ENCODE assay signal across 33 cellular contexts in the genomic region with DNA sequence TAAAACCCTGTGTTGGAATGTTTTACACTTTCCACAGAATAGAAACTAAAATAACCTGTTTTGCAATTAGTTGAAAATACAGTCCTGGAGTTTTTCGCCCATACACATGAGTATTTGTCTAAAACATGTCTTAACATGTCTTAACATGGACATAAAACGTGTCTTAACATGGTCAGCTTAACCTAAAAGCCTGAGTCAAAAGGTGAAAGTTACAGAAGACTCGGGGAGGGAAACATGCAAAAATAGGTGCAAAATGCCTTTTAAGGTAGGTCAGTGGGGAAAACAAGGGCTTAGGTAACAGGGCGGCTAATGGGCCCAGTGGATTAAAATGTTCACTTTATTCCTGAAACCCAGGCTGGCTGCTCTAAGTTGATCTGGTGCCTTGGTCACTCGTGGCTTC. TPM values are rescaled to one million over a fixed set of nuclear protein-coding genes. Genes with fewer than 3 reads are reported as not detected.
A peak's percentile ranks its signal among the peaks of the same experiment; 100 is the strongest.
DNase-seq lines count a peak whose midpoint lies in the region; ATAC-seq, FAIRE-seq and TF ChIP-seq lines count a peak whose summit lies in the region.
"Had no signal": no experiment of that assay in that cellular context is flagged by ENCODE, and none has a peak within 500 bp of the region (broad histone marks: within the 10 kb centered on the region; RNA-seq: fewer than 3 reads in every experiment).

No MANE protein-coding gene starts in this region.

- FAIRE-seq in bronchial epithelial cell (lab: Jason Lieb, UNC): no peak
- FAIRE-seq: GM12892, H54, K562, urothelium cell line had no signal

- no peak for TF ChIP-seq CTCF in bronchial epithelial cell (IDR thresholded peaks at IDR 0.05; ENCODE audit: insufficient read depth, low read length, severe bottlenecking)
- TF ChIP-seq CTCF in left lung (IDR thresholded peaks at IDR 0.05): no peak

- H3K36me3 Mint-ChIP-seq in activated CD4-positive, alpha-beta T cell treated with anti-CD3 and anti-CD28 coated beads for 36 hours (ENCODE audit: low read depth): peaks cover 5% of the 10 kb centered on the region
- peaks cover 5 to 40% (median 17%) of the 10 kb centered on the region in 3 donors for H3K36me3 Mint-ChIP-seq in naive thymus-derived CD8-positive, alpha-beta T cell
- no peaks in the 10 kb centered on the region for H3K36me3 Mint-ChIP-seq in effector memory CD8-positive, alpha-beta T cell (ENCODE audit: insufficient read depth)
- H3K36me3 Mint-ChIP-seq: stimulated activated memory B cell treated with anti-CD40 and anti-IgM and Interleukin-4, amounts not matched to agents 10 μg/mL and 1 μg/mL and 100 μg/mL, for 72 hours had no signal

- H3K27me3 ChIP-seq in bronchial epithelial cell (ENCODE audit: control insufficient read depth, insufficient read depth, low read length) (no peaks in the 10 kb centered on the region), left lung (peaks cover 5 to 36% of the 10 kb centered on the region in 2 donors)

- H3K27ac ChIP-seq in left lung: no peak overlapping the region
- H3K27ac ChIP-seq: 22Rv1, brain microvascular endothelial cell, heart right ventricle, lower lobe of right lung, Peyer's patch had no signal

- H3K4me1 ChIP-seq in left lung: peaks cover 0 to 7% of the 10 kb centered on the region in 2 donors
- H3K4me1 ChIP-seq: Peyer's patch had no signal

- H3K36me3 ChIP-seq in bronchial epithelial cell (ENCODE audit: control insufficient read depth, insufficient read depth, low read length) (no peaks in the 10 kb centered on the region), left lung (no peaks in the 10 kb centered on the region)
- H3K36me3 ChIP-seq: brain microvascular endothelial cell, heart right ventricle, lower lobe of right lung, Peyer's patch had no signal

- intact Hi-C loops in activated CD4-positive, alpha-beta T cell treated with anti-CD3 and anti-CD28 coated beads for 36 hours (cut with DNase I, micrococcal nuclease): loop anchor here in 1 of 2 experiments (10.0 kb wide), 1 partner anchor 327 kb away; the partner anchor contains the start of genes FTO and RPGRIP1L
- intact Hi-C loops in left lung (cut with DNase I): no loop called here

- H3K9me3 Mint-ChIP-seq in activated CD4-positive, alpha-beta T cell treated with anti-CD3 and anti-CD28 coated beads for 36 hours (ENCODE audit: low read depth): no peaks in the 10 kb centered on the region
- H3K9me3 Mint-ChIP-seq in naive thymus-derived CD8-positive, alpha-beta T cell: peaks cover 0 to 5% (median 0%) of the 10 kb centered on the region in 9 donors
- H3K9me3 Mint-ChIP-seq in effector memory CD8-positive, alpha-beta T cell: peaks cover 0 to 2% of the 10 kb centered on the region in 2 donors
- H3K9me3 Mint-ChIP-seq: stimulated activated memory B cell treated with anti-CD40 and anti-IgM and Interleukin-4, amounts not matched to agents 10 μg/mL and 1 μg/mL and 100 μg/mL, for 72 hours had no signal

- peaks cover 27% of the 10 kb centered on the region for H3K4me1 Mint-ChIP-seq in activated CD4-positive, alpha-beta T cell treated with anti-CD3 and anti-CD28 coated beads for 36 hours
- peaks cover 22 to 47% (median 40%) of the 10 kb centered on the region in 4 donors for H3K4me1 Mint-ChIP-seq in naive thymus-derived CD8-positive, alpha-beta T cell
- H3K4me1 Mint-ChIP-seq in effector memory CD8-positive, alpha-beta T cell (ENCODE audit: low read depth in 2 of 2): peaks cover 10% of the 10 kb centered on the region in 2 donors

- H3K27me3 Mint-ChIP-seq in activated CD4-positive, alpha-beta T cell treated with anti-CD3 and anti-CD28 coated beads for 36 hours: no peaks in the 10 kb centered on the region
- H3K27me3 Mint-ChIP-seq in naive thymus-derived CD8-positive, alpha-beta T cell: peaks cover 0 to 5% (median 0%) of the 10 kb centered on the region in 5 donors
- no peaks in the 10 kb centered on the region for H3K27me3 Mint-ChIP-seq in effector memory CD8-positive, alpha-beta T cell

- no peaks in the 10 kb centered on the region for H3K9me3 ChIP-seq in left lung
- H3K9me3 ChIP-seq: heart right ventricle, lower lobe of right lung, Peyer's patch had no signal

- POLR2A ChIA-PET in activated CD4-positive, alpha-beta T cell treated with anti-CD3 and anti-CD28 coated beads for 36 hours (lab: Charles Lee): interaction anchor here (0.6 kb wide), 1 partner anchor 104 kb away, joined by 7 read pairs; no protein-coding TSS in a partner anchor
- POLR2A ChIA-PET in naive thymus-derived CD8-positive, alpha-beta T cell (lab: Charles Lee): no interaction called here

- H3K4me3 Mint-ChIP-seq in activated CD4-positive, alpha-beta T cell treated with anti-CD3 and anti-CD28 coated beads for 36 hours: no peak overlapping the region
- H3K4me3 Mint-ChIP-seq in naive thymus-derived CD8-positive, alpha-beta T cell: peak overlapping the region in 5 of 10 donors; percentile 11 to 59 (median 37)
- no peak overlapping the region for H3K4me3 Mint-ChIP-seq in effector memory CD8-positive, alpha-beta T cell
- H3K4me3 Mint-ChIP-seq: CD14-positive monocyte; stimulated activated memory B cell treated with anti-CD40 and anti-IgM and Interleukin-4, amounts not matched to agents 10 μg/mL and 1 μg/mL and 100 μg/mL, for 72 hours had no signal

- H3K4me3 ChIP-seq in bronchial epithelial cell (ENCODE audit: low read depth, low read length) (no peak overlapping the region), left lung (no peak overlapping the region)
- H3K4me3 ChIP-seq: heart right ventricle, K562, lower lobe of right lung, Peyer's patch had no signal

- peak overlapping the region; percentile 51 for H3K27ac Mint-ChIP-seq in activated CD4-positive, alpha-beta T cell treated with anti-CD3 and anti-CD28 coated beads for 36 hours
- peak overlapping the region in 6 of 10 donors; percentile 9 to 66 (median 50) for H3K27ac Mint-ChIP-seq in naive thymus-derived CD8-positive, alpha-beta T cell
- no peak overlapping the region for H3K27ac Mint-ChIP-seq in effector memory CD8-positive, alpha-beta T cell
- H3K27ac Mint-ChIP-seq: CD14-positive monocyte; stimulated activated memory B cell treated with anti-CD40 and anti-IgM and Interleukin-4, amounts not matched to agents 10 μg/mL and 1 μg/mL and 100 μg/mL, for 72 hours had no signal

- no peak for DNase-seq in activated CD4-positive, alpha-beta T cell treated with anti-CD3 and anti-CD28 coated beads for 36 hours
- no peak for DNase-seq in activated CD4-positive, alpha-beta T cell treated with anti-CD3 and anti-CD28 coated beads for 1 hour
- DNase-seq in bronchial epithelial cell (ENCODE audit: low read depth): peak; percentile 89
- DNase-seq in naive thymus-derived CD8-positive, alpha-beta T cell: no peak
- DNase-seq in left lung: no peak
- DNase-seq in DMS 273 treated with DMSO at 0.1 percent for 48 hours (lab: John Stamatoyannopoulos, UW): no peak
- no peak for DNase-seq in effector memory CD8-positive, alpha-beta T cell
- DNase-seq: activated CD4-positive, alpha-beta T cell treated with anti-CD3 and anti-CD28 coated beads, Interleukin-2, amount 50 U/mL, for 48 hours; activated gamma-delta T cell; amniotic stem cell; brain microvascular endothelial cell; heart right ventricle; kidney glomerular epithelial cell; lower lobe of right lung; NCI-H1105; NCI-H2081; NCI-H226; NCI-H69; Peyer's patch; stimulated activated CD4-positive, alpha-beta T cell treated with anti-CD3 and anti-CD28 coated beads, Interleukin-12 subunit alpha, Interleukin-12 subunit beta, amount 100 ng/mL, for 4 hours; stimulated activated CD4-positive, alpha-beta T cell treated with anti-CD3 and anti-CD28 coated beads, Interleukin-4, amount 100 ng/mL, for 4 hours; substantia nigra; SW 1271; T-helper 9 cell had no signal

- CTCF ChIA-PET in activated CD4-positive, alpha-beta T cell treated with anti-CD3 and anti-CD28 coated beads for 36 hours (lab: Charles Lee): interaction anchor here (0.6 to 1.2 kb wide), 2 partner anchors 10 to 153 kb away, joined by 3 to 6 read pairs; no protein-coding TSS in a partner anchor

- no peak for ATAC-seq in activated CD4-positive, alpha-beta T cell treated with anti-CD3 and anti-CD28 coated beads for 36 hours
- peak; percentile 59 for ATAC-seq in GM18867 (IDR thresholded peaks at IDR 0.05; ENCODE audit: unreplicated experiment)
- ATAC-seq in naive thymus-derived CD8-positive, alpha-beta T cell: no peak
- no peak for ATAC-seq in left lung
- ATAC-seq in effector memory CD8-positive, alpha-beta T cell (replicated peaks): no peak
- ATAC-seq: heart right ventricle; K562; lower lobe of right lung; sciatic nerve; stimulated activated memory B cell treated with anti-CD40 and anti-IgM and Interleukin-4, amounts not matched to agents 10 μg/mL and 1 μg/mL and 100 μg/mL, for 72 hours had no signal

RNA-seq across cellular contexts. Expression of gene RBL2, which starts 56.1 kb away (rescaled TPM):
- total RNA-seq in activated CD4-positive, alpha-beta T cell treated with anti-CD3 and anti-CD28 coated beads for 36 hours: 10 to 100 TPM; 65.6 to 67.6 TPM
- 22.7 and 23.7 TPM in 2 replicates for total RNA-seq in bronchial epithelial cell
- 100 to 1,000 TPM; 593 to 608 TPM for total RNA-seq in naive thymus-derived CD8-positive, alpha-beta T cell
- 100 to 1,000 TPM; 245 to 302 (median 262) TPM for polyA plus RNA-seq in naive thymus-derived CD8-positive, alpha-beta T cell
- total RNA-seq in left lung: 10 to 100 TPM; 62.1 to 67.3 TPM

Comparison
In these comparisons a context has a peak if more than half of its experiments do, and no peak if none do; other contexts are left out.
1. H3K27ac Mint-ChIP-seq: peak in activated CD4-positive, alpha-beta T cell treated with anti-CD3 and anti-CD28 coated beads for 36 hours (single experiment) and naive thymus-derived CD8-positive, alpha-beta T cell (6 of 10); none in effector memory CD8-positive, alpha-beta T cell (0 of 2).
2. RNA of gene RBL2, which starts 56.1 kb away (total RNA-seq): 593 to 608 TPM in naive thymus-derived CD8-positive, alpha-beta T cell; 65.6 to 67.6 TPM in activated CD4-positive, alpha-beta T cell treated with anti-CD3 and anti-CD28 coated beads for 36 hours, 62.1 to 67.3 TPM in left lung and 22.7 to 23.7 TPM in bronchial epithelial cell; every median in the first group is over 4 times any median in the second.